Comparison of ENCODE assay signal across 8 cellular contexts in the genomic region with DNA sequence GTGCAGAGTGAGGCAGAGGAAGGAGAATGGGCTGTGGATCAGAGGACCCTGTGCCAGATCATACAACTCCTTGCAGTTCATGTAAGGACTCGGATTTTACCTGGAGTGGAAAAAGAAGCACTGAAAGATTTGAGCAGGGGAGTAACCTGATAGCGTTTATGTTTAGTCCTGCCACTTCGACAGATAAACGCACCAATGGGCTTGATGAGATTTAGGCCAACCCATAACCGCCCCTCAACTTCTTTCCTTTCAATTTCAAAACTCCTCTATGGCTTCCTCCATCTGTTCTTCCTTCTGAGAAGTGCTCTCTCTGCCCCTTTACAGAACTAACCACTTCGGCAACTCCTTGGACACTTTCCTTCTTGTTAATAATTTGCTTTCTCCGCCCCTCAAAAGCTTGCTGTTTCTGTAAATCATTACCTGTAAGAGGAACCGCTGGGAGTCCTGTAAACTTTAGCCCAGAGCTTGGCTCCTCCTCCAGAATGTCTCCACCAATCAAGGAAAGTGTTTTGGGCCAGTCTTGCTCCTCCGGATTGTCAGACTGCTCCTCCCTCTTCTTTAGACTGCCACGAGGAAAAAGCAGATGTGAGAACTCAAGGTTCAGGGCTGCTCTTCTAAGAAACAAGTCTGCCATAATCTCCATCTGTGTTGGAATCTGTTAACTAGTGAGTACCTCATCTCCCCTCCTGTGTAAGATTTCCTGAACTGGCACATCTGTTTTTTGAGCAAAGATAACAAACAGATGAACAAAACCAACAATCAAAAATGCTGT. TPM values are rescaled to one million over a fixed set of nuclear protein-coding genes. Genes with fewer than 3 reads are reported as not detected.
DNase-seq lines count a peak whose midpoint lies in the region; ATAC-seq and TF ChIP-seq lines count a peak whose summit lies in the region.

A gene with protein sequence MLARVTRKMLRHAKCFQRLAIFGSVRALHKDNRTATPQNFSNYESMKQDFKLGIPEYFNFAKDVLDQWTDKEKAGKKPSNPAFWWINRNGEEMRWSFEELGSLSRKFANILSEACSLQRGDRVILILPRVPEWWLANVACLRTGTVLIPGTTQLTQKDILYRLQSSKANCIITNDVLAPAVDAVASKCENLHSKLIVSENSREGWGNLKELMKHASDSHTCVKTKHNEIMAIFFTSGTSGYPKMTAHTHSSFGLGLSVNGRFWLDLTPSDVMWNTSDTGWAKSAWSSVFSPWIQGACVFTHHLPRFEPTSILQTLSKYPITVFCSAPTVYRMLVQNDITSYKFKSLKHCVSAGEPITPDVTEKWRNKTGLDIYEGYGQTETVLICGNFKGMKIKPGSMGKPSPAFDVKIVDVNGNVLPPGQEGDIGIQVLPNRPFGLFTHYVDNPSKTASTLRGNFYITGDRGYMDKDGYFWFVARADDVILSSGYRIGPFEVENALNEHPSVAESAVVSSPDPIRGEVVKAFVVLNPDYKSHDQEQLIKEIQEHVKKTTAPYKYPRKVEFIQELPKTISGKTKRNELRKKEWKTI (plus strand): TSS at position 554 of the 772 bp plus-strand sequence. CDS start 6,021 bp downstream, outside the sequence.

- TF ChIP-seq POLR2A in erythroblast (IDR thresholded peaks at IDR 0.05; ENCODE audit: low read length) = peak; percentile 48

- H3K4me1 Mint-ChIP-seq in naive B cell = peaks cover 19 to 29% (median 19%) of the 10 kb centered on the region in 3 donors

- peak; percentile 70 for DNase-seq in NCI-H460 (ENCODE audit: extremely low read depth, low read depth)
- DNase-seq in activated CD8-positive, alpha-beta memory T cell treated with anti-CD3 and anti-CD28 coated beads, Interleukin-2, amount 50 U/mL, for 1 hour (ENCODE audit: extremely low read depth) = peak; percentile 11
- peak; percentile 52 to 64 for DNase-seq in erythroblast (lab: John Stamatoyannopoulos, UW)
- peak; percentile 82 for DNase-seq in naive B cell
- peak; percentile 72 for DNase-seq in stromal cell of bone marrow (ENCODE audit: low read depth)
- no peak for DNase-seq in DMS153 (lab: John Stamatoyannopoulos, UW)

- H3K36me3 Mint-ChIP-seq in naive B cell = peaks cover 8 to 11% of the 10 kb centered on the region in 2 donors

- H3K9me3 Mint-ChIP-seq in naive B cell = peaks cover 0 to 5% (median 1%) of the 10 kb centered on the region in 7 donors

- no peaks in the 10 kb centered on the region for H3K27me3 Mint-ChIP-seq in naive B cell

- peak within 1 kb of the TSS; percentile 80 to 96 (median 92) for H3K4me3 Mint-ChIP-seq in naive B cell

- ATAC-seq in GM18511 (IDR thresholded peaks at IDR 0.05; ENCODE audit: unreplicated experiment) = peak; percentile 99
- ATAC-seq in HG02798 (IDR thresholded peaks at IDR 0.05; ENCODE audit: poor library complexity, unreplicated experiment) = peak; percentile 98
- ATAC-seq in naive B cell (ENCODE audit: low read depth in 2 of 2) = peak; percentile 98 to 99

- peak within 1 kb of the TSS; percentile 63 to 97 (median 87) for H3K27ac Mint-ChIP-seq in naive B cell

RNA-seq across cellular contexts. Expression of the gene that starts here (rescaled TPM):
- total RNA-seq in NCI-H460 (2014; rRNA removed; shearing (Covaris generic)) = 1.6 and 2.1 TPM in 2 replicates
- polyA plus RNA-seq in NCI-H460 (2014; cell fraction: nucleus; rRNA removed) = 2.6 and 4.4 TPM in 2 replicates
- 10 to 100 TPM in 1 of 6 donors, 1 to 10 TPM in 5; 2.8 to 13.3 (median 6.4) TPM for polyA plus RNA-seq in naive B cell (ENCODE audit: low read depth in 6 of 6)
